ENCODE assay signal across 1 cellular context in genomic region chr10:3866347-3866746, GRCh38.
TF ChIP-seq lines count a peak whose summit lies in the region.

No MANE protein-coding gene starts in this region.

TF ChIP-seq in GM23338, 12 proteins besides CTCF, POLR2A, EP300 and RAD21 (continued from another document):
- no peak for TF ChIP-seq ZNF462 (CRISPR knock-in tag; IDR thresholded peaks at IDR 0.05)
- TF ChIP-seq ZNF331 (CRISPR knock-in tag; IDR thresholded peaks at IDR 0.05; ENCODE audit: low read depth), result no peak
- TF ChIP-seq CREB1 (CRISPR knock-in tag; IDR thresholded peaks at IDR 0.05; ENCODE audit: low read depth), result no peak
- no peak for TF ChIP-seq REST (IDR thresholded peaks at IDR 0.05; ENCODE audit: unreplicated experiment)
- TF ChIP-seq ETS1 (IDR thresholded peaks at IDR 0.05), result no peak
- no peak for TF ChIP-seq POLR2AphosphoS5 (IDR thresholded peaks at IDR 0.05; ENCODE audit: low read depth)
- TF ChIP-seq ZNF114 (CRISPR knock-in tag; IDR thresholded peaks at IDR 0.05), result no peak
- TF ChIP-seq STAT1 (IDR thresholded peaks at IDR 0.05; ENCODE audit: unreplicated experiment), result no peak
